Comparison of ENCODE assay signal across 1 cellular context in the genomic region with DNA sequence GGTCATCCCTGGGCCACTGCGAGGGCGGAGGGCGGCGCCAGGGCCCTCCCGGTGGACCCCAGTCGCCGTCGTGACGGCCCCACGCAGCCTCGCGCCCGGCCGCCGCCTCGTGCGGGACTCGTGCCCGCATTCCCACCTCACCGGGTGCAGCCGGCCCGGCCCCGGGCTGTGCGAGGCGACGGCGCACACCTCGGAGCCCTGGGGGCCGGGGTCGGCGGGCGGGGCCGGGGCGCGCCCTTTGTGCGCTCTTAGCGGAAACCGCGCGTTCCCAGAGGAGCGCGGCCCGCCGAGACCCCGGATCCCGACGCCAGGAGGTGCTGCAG.
TF ChIP-seq lines count a peak whose summit lies in the region.

No MANE protein-coding gene starts in this region.

TF ChIP-seq in HepG2, 621 proteins besides CTCF, POLR2A, EP300 and RAD21:
- TF ChIP-seq ZNF333 (CRISPR knock-in tag; IDR thresholded peaks at IDR 0.05; ENCODE audit: borderline replicate concordance) (no peak), ZNF792 (CRISPR knock-in tag; IDR thresholded peaks at IDR 0.05) (no peak), HMGA1 (CRISPR knock-in tag; conservative IDR thresholded peaks at IDR 0.05) (no peak)
- TF ChIP-seq, protein P1, sequence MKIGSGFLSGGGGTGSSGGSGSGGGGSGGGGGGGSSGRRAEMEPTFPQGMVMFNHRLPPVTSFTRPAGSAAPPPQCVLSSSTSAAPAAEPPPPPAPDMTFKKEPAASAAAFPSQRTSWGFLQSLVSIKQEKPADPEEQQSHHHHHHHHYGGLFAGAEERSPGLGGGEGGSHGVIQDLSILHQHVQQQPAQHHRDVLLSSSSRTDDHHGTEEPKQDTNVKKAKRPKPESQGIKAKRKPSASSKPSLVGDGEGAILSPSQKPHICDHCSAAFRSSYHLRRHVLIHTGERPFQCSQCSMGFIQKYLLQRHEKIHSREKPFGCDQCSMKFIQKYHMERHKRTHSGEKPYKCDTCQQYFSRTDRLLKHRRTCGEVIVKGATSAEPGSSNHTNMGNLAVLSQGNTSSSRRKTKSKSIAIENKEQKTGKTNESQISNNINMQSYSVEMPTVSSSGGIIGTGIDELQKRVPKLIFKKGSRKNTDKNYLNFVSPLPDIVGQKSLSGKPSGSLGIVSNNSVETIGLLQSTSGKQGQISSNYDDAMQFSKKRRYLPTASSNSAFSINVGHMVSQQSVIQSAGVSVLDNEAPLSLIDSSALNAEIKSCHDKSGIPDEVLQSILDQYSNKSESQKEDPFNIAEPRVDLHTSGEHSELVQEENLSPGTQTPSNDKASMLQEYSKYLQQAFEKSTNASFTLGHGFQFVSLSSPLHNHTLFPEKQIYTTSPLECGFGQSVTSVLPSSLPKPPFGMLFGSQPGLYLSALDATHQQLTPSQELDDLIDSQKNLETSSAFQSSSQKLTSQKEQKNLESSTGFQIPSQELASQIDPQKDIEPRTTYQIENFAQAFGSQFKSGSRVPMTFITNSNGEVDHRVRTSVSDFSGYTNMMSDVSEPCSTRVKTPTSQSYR (CRISPR knock-in tag; IDR thresholded peaks at IDR 0.05; ENCODE audit: borderline replicate concordance) = no peak
